ENCODE assay signal across 1 cellular context in genomic region chr2:227043981-227044380, GRCh38.
TF ChIP-seq lines count a peak whose summit lies in the region.

No MANE protein-coding gene starts in this region.

TF ChIP-seq in HepG2, 621 proteins besides CTCF, POLR2A, EP300 and RAD21 (continued from another document):
- TF ChIP-seq STAT6 (CRISPR knock-in tag; IDR thresholded peaks at IDR 0.05; ENCODE audit: borderline replicate concordance) (no peak), ZNF589 (CRISPR knock-in tag; conservative IDR thresholded peaks at IDR 0.05) (no peak), TP53 (CRISPR knock-in tag; conservative IDR thresholded peaks at IDR 0.05) (no peak), CEBPB (IDR thresholded peaks at IDR 0.05; ENCODE audit: borderline replicate concordance, low read depth, low read length) (no peak), RERE (CRISPR knock-in tag; IDR thresholded peaks at IDR 0.05; ENCODE audit: low read depth) (no peak), ZNF382 (CRISPR knock-in tag; IDR thresholded peaks at IDR 0.05; ENCODE audit: borderline replicate concordance) (no peak), ZNF468 (CRISPR knock-in tag; IDR thresholded peaks at IDR 0.05) (no peak), PBX3 (CRISPR knock-in tag; IDR thresholded peaks at IDR 0.05; ENCODE audit: borderline replicate concordance) (no peak), ZNF746 (CRISPR knock-in tag; IDR thresholded peaks at IDR 0.05) (no peak), NFYB (CRISPR knock-in tag; IDR thresholded peaks at IDR 0.05) (no peak), ZNF816 (CRISPR knock-in tag; IDR thresholded peaks at IDR 0.05; ENCODE audit: borderline replicate concordance) (no peak), ZNF496 (CRISPR knock-in tag; IDR thresholded peaks at IDR 0.05; ENCODE audit: insufficient replicate concordance) (no peak)
TF ChIP-seq in HepG2: peak in this region for 0.
